In the genomic region with DNA sequence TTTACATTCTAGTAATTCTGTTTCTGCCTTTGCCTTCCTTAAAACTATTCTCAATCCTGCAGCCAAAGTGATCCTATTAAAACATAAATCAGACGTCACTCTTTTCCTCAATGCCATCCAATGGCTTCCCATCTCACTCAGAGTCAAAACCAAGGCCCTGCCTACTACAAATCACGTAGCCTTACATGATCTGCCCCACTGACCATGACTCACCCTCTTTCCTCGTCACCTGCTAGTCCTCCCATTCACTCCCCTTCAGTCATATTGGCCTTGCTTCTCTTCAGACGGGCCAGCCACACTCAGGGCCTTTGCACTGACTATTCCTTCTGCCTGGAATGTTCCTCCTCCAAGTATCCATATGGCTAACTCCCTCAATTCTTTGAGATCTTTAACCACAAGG, we compare ENCODE assay signal across 7 cellular contexts. TPM values are rescaled to one million over a fixed set of nuclear protein-coding genes. Genes with fewer than 3 reads are reported as not detected.
DNase-seq lines count a peak whose midpoint lies in the region; ATAC-seq and FAIRE-seq lines count a peak whose summit lies in the region.

No MANE protein-coding gene starts in this region.

- no peak overlapping the region for H3K18ac ChIP-seq in neuronal stem cell (ENCODE audit: low read length)

- no peak overlapping the region for H4K91ac ChIP-seq in neuronal stem cell (ENCODE audit: low read depth, low read length, poor library complexity)

- H3K14ac ChIP-seq in neuronal stem cell (ENCODE audit: low read length) = no peak overlapping the region

- no peak overlapping the region for H3K4me2 ChIP-seq in neuronal stem cell (ENCODE audit: insufficient read depth, low read length, poor library complexity, severe bottlenecking)

- H3K4ac ChIP-seq in neuronal stem cell (ENCODE audit: low read length) = no peak overlapping the region

- no peak overlapping the region for H3K23ac ChIP-seq in neuronal stem cell (ENCODE audit: low read depth, low read length, poor library complexity)

- ATAC-seq in GM18868 (IDR thresholded peaks at IDR 0.05; ENCODE audit: unreplicated experiment) (peak; percentile 76), HG02571 (IDR thresholded peaks at IDR 0.05; ENCODE audit: unreplicated experiment) (peak; percentile 49), left lobe of liver (no peak)

- no peak overlapping the region for H3K9ac ChIP-seq in neuronal stem cell (ENCODE audit: low read depth, low read length, poor library complexity)

- no peak overlapping the region for H2BK12ac ChIP-seq in neuronal stem cell (ENCODE audit: low read length)

- no peak overlapping the region for H2BK120ac ChIP-seq in neuronal stem cell (ENCODE audit: low read depth, low read length)

- no peaks in the 10 kb centered on the region for H3K27me3 ChIP-seq in neuronal stem cell (ENCODE audit: control insufficient read depth in 3 of 3, insufficient read depth in 3 of 3, low read depth in 1 of 3, low read length in 3 of 3)

- H3K27ac ChIP-seq in neuronal stem cell (replicated peaks; ENCODE audit: low read length) = no peak overlapping the region

- no peaks in the 10 kb centered on the region for H3K9me3 ChIP-seq in neuronal stem cell (replicated peaks in 1 of 2; ENCODE audit: control insufficient read depth in 2 of 2, insufficient read depth in 1 of 2, low read depth in 1 of 2, low read length in 2 of 2)

- WGBS in neuronal stem cell (ENCODE audit: extremely low coverage in 2 of 2, insufficient read length in 2 of 2, insufficient replicate concordance in 1 of 2), 2 donors = no CpG with 5 or more reads among the region's 4 CpGs

- no peaks in the 10 kb centered on the region for H3K79me1 ChIP-seq in neuronal stem cell (ENCODE audit: low read depth, low read length)

- no peak overlapping the region for H2AFZ ChIP-seq in neuronal stem cell (ENCODE audit: low read length)

- no peaks in the 10 kb centered on the region for H3K36me3 ChIP-seq in neuronal stem cell (replicated peaks in 1 of 2; ENCODE audit: control insufficient read depth in 2 of 2, insufficient read depth in 2 of 2, low read length in 2 of 2)

- no peak overlapping the region for H4K8ac ChIP-seq in neuronal stem cell (ENCODE audit: low read depth, low read length)

- no peak overlapping the region for H3K4me3 ChIP-seq in neuronal stem cell (ENCODE audit: low read length in 2 of 2)

- H2AK5ac ChIP-seq in neuronal stem cell (ENCODE audit: low read depth, low read length) = no peak overlapping the region

- H3K4me1 ChIP-seq in neuronal stem cell (ENCODE audit: control insufficient read depth in 2 of 2, insufficient read depth in 1 of 2, low read depth in 1 of 2, low read length in 2 of 2) = no peaks in the 10 kb centered on the region

- DNase-seq in RCC 7860 (ENCODE audit: low spot score) (peak; percentile 75), renal cortical epithelial cell (ENCODE audit: low read depth) (peak; percentile 72), globus pallidus (ENCODE audit: low spot score) (no peak), left lobe of liver (ENCODE audit: low spot score) (no peak), neuronal stem cell (ENCODE audit: low spot score) (no peak)

- FAIRE-seq in RCC 7860 (lab: Jason Lieb, UNC) = peak; percentile 80

- H2BK5ac ChIP-seq in neuronal stem cell (ENCODE audit: low read length) = no peak overlapping the region

- no peak overlapping the region for H2BK15ac ChIP-seq in neuronal stem cell (ENCODE audit: low read length)

RNA-seq across cellular contexts. Expression of gene DMXL1, which starts 39.0 kb away (rescaled TPM):
- total RNA-seq in renal cortical epithelial cell (45.5 and 57.0 TPM in 2 replicates), left lobe of liver (21.5 TPM)
- polyA plus RNA-seq in neuronal stem cell (2013, experiment 1 of 2) = 7.9 TPM
- 8.6 TPM for polyA plus RNA-seq in neuronal stem cell (2013, experiment 2 of 2)

RNA-seq across cellular contexts. Expression of gene DTWD2, which starts 43.6 kb away (rescaled TPM):
- total RNA-seq in renal cortical epithelial cell (9.9 and 16.8 TPM in 2 replicates), left lobe of liver (4.6 TPM)
- 2.7 TPM for polyA plus RNA-seq in neuronal stem cell (2013, experiment 1 of 2)
- polyA plus RNA-seq in neuronal stem cell (2013, experiment 2 of 2) = 2.6 TPM

Comparison
In these comparisons a context has a peak if more than half of its experiments do, and no peak if none do; other contexts are left out.
1. DNase-seq: peak in RCC 7860 (single experiment) and renal cortical epithelial cell (single experiment); none in globus pallidus (single experiment), left lobe of liver (single experiment) and neuronal stem cell (single experiment).